Comparison of ENCODE assay signal across 10 cellular contexts in the genomic region with DNA sequence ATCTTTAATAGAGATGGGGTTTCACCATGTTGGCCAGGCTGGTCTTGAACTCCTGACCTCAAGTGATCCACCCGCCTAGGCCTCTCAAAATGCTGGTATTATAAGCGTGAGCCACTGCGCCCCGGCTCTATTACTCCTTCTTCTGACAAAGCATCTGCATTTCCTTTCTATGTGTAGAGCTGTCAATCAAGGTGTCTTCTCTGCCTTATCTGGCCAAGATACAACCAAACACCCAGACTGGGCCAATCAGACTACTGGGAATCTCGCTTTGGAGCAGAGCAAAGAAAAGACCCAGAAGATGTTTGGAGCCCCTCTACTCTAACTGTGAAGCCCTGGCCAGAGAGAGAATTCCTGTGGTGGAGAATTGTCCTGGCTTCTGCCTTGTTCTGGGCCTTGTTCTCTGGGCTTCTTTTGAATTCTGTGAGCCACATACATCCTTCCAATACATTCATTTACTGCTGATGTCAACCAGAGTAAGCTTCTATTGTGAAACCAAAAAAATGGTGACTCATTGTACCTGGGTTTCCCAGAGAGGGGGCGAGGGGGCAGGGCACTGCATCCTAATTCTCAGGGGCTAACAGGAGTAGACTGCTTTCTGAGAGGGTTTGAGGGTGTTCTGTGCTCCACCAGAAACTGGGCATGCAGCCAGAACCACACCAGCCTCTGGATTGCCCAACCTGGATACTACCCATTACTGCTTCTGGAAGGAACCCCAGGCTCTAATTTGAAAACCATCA. TPM values are rescaled to one million over a fixed set of nuclear protein-coding genes. Genes with fewer than 3 reads are reported as not detected.
DNase-seq lines count a peak whose midpoint lies in the region; ATAC-seq and TF ChIP-seq lines count a peak whose summit lies in the region.
"Had no signal": no experiment of that assay in that cellular context is flagged by ENCODE, and none has a peak within 500 bp of the region (broad histone marks: within the 10 kb centered on the region; RNA-seq: fewer than 3 reads in every experiment).

No MANE protein-coding gene starts in this region.

- peaks cover 17% of the 10 kb centered on the region for H3K36me3 Mint-ChIP-seq in stimulated activated effector memory CD8-positive, alpha-beta T cell treated with anti-CD3 and anti-CD28 coated beads, Interleukin-12 subunit alpha, Interleukin-12 subunit beta, amount 100 ng/mL, for 72 hours

- no peak for TF ChIP-seq CTCF in choroid plexus epithelial cell (conservative IDR thresholded peaks at IDR 0.05; ENCODE audit: low read depth, low read length)

- H3K4me1 Mint-ChIP-seq in stimulated activated effector memory CD8-positive, alpha-beta T cell treated with anti-CD3 and anti-CD28 coated beads, Interleukin-12 subunit alpha, Interleukin-12 subunit beta, amount 100 ng/mL, for 72 hours = peaks cover 72% of the 10 kb centered on the region

- DNase-seq in NCI-H2196 (lab: John Stamatoyannopoulos, UW; ENCODE audit: unreplicated experiment) = peak; percentile 36
- DNase-seq in NCI-H2196 treated with DMSO at 0.1 percent for 48 hours (lab: John Stamatoyannopoulos, UW; ENCODE audit: unreplicated experiment) = no peak
- DNase-seq in RPMI7951 (ENCODE audit: low read depth) = peak; percentile 36
- peak; percentile 65 for DNase-seq in choroid plexus epithelial cell (ENCODE audit: low read depth)
- DNase-seq in stimulated activated effector memory CD8-positive, alpha-beta T cell treated with anti-CD3 and anti-CD28 coated beads, Interleukin-12 subunit alpha, Interleukin-12 subunit beta, amount 100 ng/mL, for 72 hours (ENCODE audit: low spot score in 2 of 2) = peak; percentile 27 to 78
- no peak for DNase-seq in NCI-H748 treated with DMSO at 0.1 percent for 48 hours (lab: John Stamatoyannopoulos, UW)

- ATAC-seq in stimulated activated effector memory CD8-positive, alpha-beta T cell treated with anti-CD3 and anti-CD28 coated beads, Interleukin-12 subunit alpha, Interleukin-12 subunit beta, amount 100 ng/mL, for 72 hours = peak; percentile 74
- no peak for ATAC-seq in GM19467 (IDR thresholded peaks at IDR 0.05; ENCODE audit: unreplicated experiment)
- ATAC-seq in HG03196 (IDR thresholded peaks at IDR 0.05; ENCODE audit: unreplicated experiment) = no peak

- no peak overlapping the region for H3K4me3 ChIP-seq in choroid plexus epithelial cell (ENCODE audit: low read depth, low read length)
- H3K4me3 ChIP-seq: SJSA1 had no signal

- H3K4me3 Mint-ChIP-seq in stimulated activated effector memory CD8-positive, alpha-beta T cell treated with anti-CD3 and anti-CD28 coated beads, Interleukin-12 subunit alpha, Interleukin-12 subunit beta, amount 100 ng/mL, for 72 hours = peak overlapping the region; percentile 63
- H3K4me3 Mint-ChIP-seq: B cell had no signal

- H3K9me3 Mint-ChIP-seq in stimulated activated effector memory CD8-positive, alpha-beta T cell treated with anti-CD3 and anti-CD28 coated beads, Interleukin-12 subunit alpha, Interleukin-12 subunit beta, amount 100 ng/mL, for 72 hours = no peaks in the 10 kb centered on the region

- H3K27ac Mint-ChIP-seq in stimulated activated effector memory CD8-positive, alpha-beta T cell treated with anti-CD3 and anti-CD28 coated beads, Interleukin-12 subunit alpha, Interleukin-12 subunit beta, amount 100 ng/mL, for 72 hours = peak overlapping the region; percentile 98
- H3K27ac Mint-ChIP-seq: B cell had no signal

RNA-seq across cellular contexts. Expression of gene FLVCR2, which starts 18.8 kb away (rescaled TPM):
- 1.3 and 2.1 TPM in 2 replicates for total RNA-seq in RPMI7951 (2014; rRNA removed; shearing (Covaris generic))

RNA-seq across cellular contexts. Expression of gene BATF, which starts 37.4 kb away (rescaled TPM):
- 3.6 and 3.9 TPM in 2 replicates for total RNA-seq in RPMI7951 (2014; rRNA removed; shearing (Covaris generic))
- total RNA-seq: SJSA1 had no signal

Comparison
In these comparisons a context has a peak if more than half of its experiments do, and no peak if none do; other contexts are left out.
1. DNase-seq: peak in NCI-H2196 (single experiment), RPMI7951 (single experiment), choroid plexus epithelial cell (single experiment) and stimulated activated effector memory CD8-positive, alpha-beta T cell treated with anti-CD3 and anti-CD28 coated beads, Interleukin-12 subunit alpha, Interleukin-12 subunit beta, amount 100 ng/mL, for 72 hours (2 of 2); none in NCI-H2196 treated with DMSO at 0.1 percent for 48 hours (single experiment) and NCI-H748 treated with DMSO at 0.1 percent for 48 hours (single experiment).